In genomic region chr1:101257500-101258325, GRCh38 we compare ENCODE assay signal across 8 cellular contexts. TPM values are rescaled to one million over a fixed set of nuclear protein-coding genes. Genes with fewer than 3 reads are reported as not detected.
A peak's percentile ranks its signal among the peaks of the same experiment; 100 is the strongest.
DNase-seq lines count a peak whose midpoint lies in the region; ATAC-seq and TF ChIP-seq lines count a peak whose summit lies in the region.

No MANE protein-coding gene starts in this region.

- no peak for TF ChIP-seq CTCF in upper lobe of left lung (IDR thresholded peaks at IDR 0.05)

- ATAC-seq in GM18520 (IDR thresholded peaks at IDR 0.05; ENCODE audit: unreplicated experiment): peak; percentile 67
- peak; percentile 89 for ATAC-seq in GM21825 (IDR thresholded peaks at IDR 0.05; ENCODE audit: unreplicated experiment)
- ATAC-seq in upper lobe of left lung (ENCODE audit: low FRiP score in 2 of 2): peak; percentile 64 to 70

- no peak for TF ChIP-seq POLR2A in upper lobe of left lung (IDR thresholded peaks at IDR 0.05)

- H3K27me3 ChIP-seq in upper lobe of left lung: no peaks in the 10 kb centered on the region

- peak overlapping the region in 1 of 4 donors; percentile 57 for H3K27ac ChIP-seq in upper lobe of left lung

- WGBS in upper lobe of left lung, 2 donors: 71 to 83% methylated on average over 3 of the region's 3 CpGs

- DNase-seq in KG1 (lab: John Stamatoyannopoulos, UW) (peak; percentile 57), astrocyte of the hippocampus (ENCODE audit: low read depth, low spot score) (peak; percentile 14), upper lobe of left lung (peak in 1 of 2 donors; percentile 60), hippocampal formation (lab: John Stamatoyannopoulos, UW) (no peak), NCI-H1417 treated with DMSO at 0.1 percent for 48 hours (lab: John Stamatoyannopoulos, UW) (no peak), NCI-H510A (lab: John Stamatoyannopoulos, UW) (no peak)

- H3K36me3 ChIP-seq in upper lobe of left lung: no peaks in the 10 kb centered on the region

- H3K4me1 ChIP-seq in upper lobe of left lung: peaks cover 21 to 40% (median 30%) of the 10 kb centered on the region in 4 donors

- H3K4me3 ChIP-seq in upper lobe of left lung: no peak overlapping the region

- TF ChIP-seq EP300 in upper lobe of left lung (IDR thresholded peaks at IDR 0.05): no peak

- H3K9me3 ChIP-seq in upper lobe of left lung: no peaks in the 10 kb centered on the region

RNA-seq across cellular contexts. Expression of gene S1PR1, which starts 20.9 kb away (rescaled TPM):
- total RNA-seq in upper lobe of left lung: 100 to 1,000 TPM in 1 of 6 donors, 10 to 100 TPM in 5; 18.9 to 130 (median 76.5) TPM

Comparison
In these comparisons a context has a peak if more than half of its experiments do, and no peak if none do; other contexts are left out.
1. DNase-seq: peak in KG1 (single experiment) and astrocyte of the hippocampus (single experiment); none in hippocampal formation (0 of 2), NCI-H1417 treated with DMSO at 0.1 percent for 48 hours (single experiment) and NCI-H510A (single experiment).
2. Peak in every context shown above with its lines, with median percentiles within 50 percentile points of each other: ATAC-seq.